In the genomic region with DNA sequence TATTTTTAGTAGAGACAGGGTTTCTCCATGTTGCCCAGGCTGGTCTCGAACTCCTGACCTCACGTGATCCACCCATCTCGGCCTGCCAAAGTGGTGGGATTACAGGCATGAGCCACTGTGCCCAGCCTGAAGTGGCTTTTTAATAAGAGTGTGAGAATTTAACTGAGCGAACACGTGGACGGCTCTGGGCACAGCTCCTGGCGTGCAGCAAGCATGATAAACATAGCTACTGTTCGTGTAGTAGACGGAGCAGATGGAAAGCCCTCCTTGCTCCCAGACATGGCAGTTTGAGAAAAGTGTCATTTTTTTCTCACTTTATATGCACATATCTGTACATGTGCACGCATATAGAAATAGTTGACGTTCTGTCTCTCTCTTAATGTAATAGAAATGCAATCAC, we compare ENCODE assay signal across 24 cellular contexts. TPM values are rescaled to one million over a fixed set of nuclear protein-coding genes. Genes with fewer than 3 reads are reported as not detected.
"Had no signal": no experiment of that assay in that cellular context is flagged by ENCODE, and none has a peak within 500 bp of the region (broad histone marks: within the 10 kb centered on the region; RNA-seq: fewer than 3 reads in every experiment).

No MANE protein-coding gene starts in this region.

- H3K4me3 Mint-ChIP-seq: activated CD4-positive, alpha-beta memory T cell treated with anti-CD3 and anti-CD28 coated beads for 36 hours; activated CD4-positive, alpha-beta T cell treated with anti-CD3 and anti-CD28 coated beads, Interleukin-2, amount 10 ng/mL, durations not matched to agents 7 days and 5 days; activated naive CD4-positive, alpha-beta T cell treated with anti-CD3 and anti-CD28 coated beads for 36 hours; activated naive CD8-positive, alpha-beta T cell; activated T-helper 17 cell treated with anti-CD3 and anti-CD28 coated beads, Interleukin-2, amount 50 U/mL, for 72 hours had no signal

- DNase-seq: activated CD4-positive, alpha-beta memory T cell treated with anti-CD3 and anti-CD28 coated beads for 36 hours; activated CD4-positive, alpha-beta T cell treated with anti-CD3 and anti-CD28 coated beads, Interleukin-2, amount 10 ng/mL, durations not matched to agents 7 days and 5 days; activated CD4-positive, CD25-positive, alpha-beta regulatory T cell; activated gamma-delta T cell; activated naive CD4-positive, alpha-beta T cell treated with anti-CD3 and anti-CD28 coated beads for 36 hours; activated T-cell treated with anti-CD3 and anti-CD28 coated beads for 4 hours; activated T-cell treated with anti-CD3 and anti-CD28 coated beads, Interleukin-2, amount 50 U/mL, for 48 hours; Karpas-422; NCI-H1105 treated with DMSO at 0.1 percent for 48 hours; NCI-H1436 treated with DMSO at 0.1 percent for 48 hours; NCI-H1930; NCI-H345; NCI-H510A; NCI-H526 treated with DMSO at 0.1 percent for 48 hours; NCI-H82; T-helper 1 cell had no signal

- H3K36me3 Mint-ChIP-seq: activated CD4-positive, alpha-beta memory T cell treated with anti-CD3 and anti-CD28 coated beads for 36 hours; activated naive CD8-positive, alpha-beta T cell had no signal

- H3K27me3 Mint-ChIP-seq: activated naive CD8-positive, alpha-beta T cell; activated T-helper 17 cell treated with anti-CD3 and anti-CD28 coated beads, Interleukin-2, amount 50 U/mL, for 72 hours had no signal

- H3K4me3 ChIP-seq: K562, SK-N-MC had no signal

- H3K27ac Mint-ChIP-seq: activated CD4-positive, alpha-beta memory T cell treated with anti-CD3 and anti-CD28 coated beads for 36 hours; activated CD4-positive, alpha-beta T cell treated with anti-CD3 and anti-CD28 coated beads, Interleukin-2, amount 10 ng/mL, durations not matched to agents 7 days and 5 days; activated naive CD4-positive, alpha-beta T cell treated with anti-CD3 and anti-CD28 coated beads for 36 hours; activated naive CD8-positive, alpha-beta T cell; activated T-helper 17 cell treated with anti-CD3 and anti-CD28 coated beads, Interleukin-2, amount 50 U/mL, for 72 hours had no signal

- ATAC-seq: activated T-helper 17 cell treated with anti-CD3 and anti-CD28 coated beads, Interleukin-2, amount 50 U/mL, for 72 hours; K562 had no signal

- H3K27ac ChIP-seq: SK-N-MC, VCaP had no signal

- H3K9me3 Mint-ChIP-seq: activated CD4-positive, alpha-beta memory T cell treated with anti-CD3 and anti-CD28 coated beads for 36 hours; activated CD4-positive, alpha-beta T cell treated with anti-CD3 and anti-CD28 coated beads, Interleukin-2, amount 10 ng/mL, durations not matched to agents 7 days and 5 days; activated naive CD4-positive, alpha-beta T cell treated with anti-CD3 and anti-CD28 coated beads for 36 hours; activated T-helper 17 cell treated with anti-CD3 and anti-CD28 coated beads, Interleukin-2, amount 50 U/mL, for 72 hours had no signal

- H3K4me1 Mint-ChIP-seq: activated CD4-positive, alpha-beta T cell treated with anti-CD3 and anti-CD28 coated beads, Interleukin-2, amount 10 ng/mL, durations not matched to agents 7 days and 5 days; activated T-helper 17 cell treated with anti-CD3 and anti-CD28 coated beads, Interleukin-2, amount 50 U/mL, for 72 hours had no signal

RNA-seq across cellular contexts. Expression of a gene that starts 7.0 kb away (rescaled TPM):
- total RNA-seq: activated CD4-positive, alpha-beta memory T cell treated with anti-CD3 and anti-CD28 coated beads for 36 hours; activated CD4-positive, alpha-beta T cell treated with anti-CD3 and anti-CD28 coated beads, Interleukin-2, amount 10 ng/mL, durations not matched to agents 7 days and 5 days; activated CD8-positive, alpha-beta memory T cell treated with anti-CD3 and anti-CD28 coated beads for 36 hours; activated naive CD4-positive, alpha-beta T cell treated with anti-CD3 and anti-CD28 coated beads for 36 hours; activated T-helper 17 cell treated with anti-CD3 and anti-CD28 coated beads, Interleukin-2, amount 50 U/mL, for 72 hours; OCI-LY7; RPMI7951 had no signal
